ENCODE assay signal across 18 cellular contexts in the genomic region with DNA sequence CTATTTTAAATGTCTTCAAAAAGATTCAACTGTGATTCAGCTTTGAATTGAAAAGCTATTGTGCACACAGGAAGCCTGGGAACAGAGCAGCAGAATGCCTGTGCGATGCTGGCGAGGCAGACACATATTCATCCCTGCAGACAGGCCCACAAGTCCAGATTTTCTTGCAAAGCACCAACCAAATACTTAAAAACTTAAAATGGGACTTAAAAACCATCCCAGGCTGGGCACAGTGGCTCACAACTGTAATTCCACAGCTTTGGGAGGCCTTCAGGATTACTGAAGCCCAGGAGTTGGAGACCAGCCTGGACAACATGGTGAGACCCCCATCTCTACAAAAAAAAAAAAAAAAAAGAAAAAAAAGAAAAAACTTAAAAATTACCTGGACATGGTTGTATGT.
"Had no signal": no experiment of that assay in that cellular context is flagged by ENCODE, and none has a peak within 500 bp of the region (broad histone marks: within the 10 kb centered on the region; RNA-seq: fewer than 3 reads in every experiment).

No MANE protein-coding gene starts in this region.

- H3K9me3 ChIP-seq: gastrocnemius medialis, mucosa of descending colon, ovary, prostate gland, thyroid gland had no signal

- H3K4me3 ChIP-seq: cardiac muscle cell, gastrocnemius medialis, mucosa of descending colon, ovary, prostate gland, thyroid gland had no signal

- H3K4me1 ChIP-seq: prostate gland had no signal

- DNase-seq: activated CD4-positive, alpha-beta T cell treated with anti-CD3 and anti-CD28 coated beads for 36 hours; activated CD4-positive, alpha-beta T cell treated with anti-CD3 and anti-CD28 coated beads, Interleukin-2, amount 50 U/mL, for 4 hours; activated naive CD4-positive, alpha-beta T cell treated with anti-CD3 and anti-CD28 coated beads, Interleukin-2, amount 10 ng/mL, durations not matched to agents 7 days and 5 days; activated naive CD8-positive, alpha-beta T cell treated with anti-CD3 and anti-CD28 coated beads, Interleukin-2, amount 50 U/mL, for 24 hours; effector CD8-positive, alpha-beta T cell; gastrocnemius medialis; mucosa of descending colon; naive B cell; ovary; stimulated activated CD4-positive, alpha-beta T cell treated with anti-CD3 and anti-CD28 coated beads, Interleukin-12 subunit alpha, Interleukin-12 subunit beta, amount 100 ng/mL, for 4 hours; stimulated activated CD4-positive, alpha-beta T cell treated with anti-CD3 and anti-CD28 coated beads, Interleukin-4, amount 100 ng/mL, for 4 hours; stimulated activated naive CD8-positive, alpha-beta T cell treated with anti-CD3 and anti-CD28 coated beads, Interleukin-15, Interleukin-2, amounts not matched to agents 100 U/mL and 50 U/mL, for 24 hours; thyroid gland had no signal

- H3K27ac ChIP-seq: cardiac muscle cell, gastrocnemius medialis, ovary, prostate gland, thyroid gland had no signal

- H3K27me3 ChIP-seq: cardiac muscle cell, gastrocnemius medialis, ovary, thyroid gland had no signal

- H3K36me3 ChIP-seq: cardiac muscle cell, gastrocnemius medialis, ovary, prostate gland, thyroid gland had no signal

- ATAC-seq: activated CD4-positive, alpha-beta T cell treated with anti-CD3 and anti-CD28 coated beads for 36 hours; activated naive CD8-positive, alpha-beta T cell treated with anti-CD3 and anti-CD28 coated beads, Interleukin-2, amount 50 U/mL, for 24 hours; esophagus mucosa; gastrocnemius medialis; mucosa of descending colon; SK-N-SH treated with all-trans-retinoic acid at 6 μM for 48 hours; stimulated activated naive CD8-positive, alpha-beta T cell treated with anti-CD3 and anti-CD28 coated beads, Interleukin-15, Interleukin-2, amounts not matched to agents 100 U/mL and 50 U/mL, for 24 hours; T-cell had no signal
